Comparison of ENCODE assay signal across 21 cellular contexts in the genomic region with DNA sequence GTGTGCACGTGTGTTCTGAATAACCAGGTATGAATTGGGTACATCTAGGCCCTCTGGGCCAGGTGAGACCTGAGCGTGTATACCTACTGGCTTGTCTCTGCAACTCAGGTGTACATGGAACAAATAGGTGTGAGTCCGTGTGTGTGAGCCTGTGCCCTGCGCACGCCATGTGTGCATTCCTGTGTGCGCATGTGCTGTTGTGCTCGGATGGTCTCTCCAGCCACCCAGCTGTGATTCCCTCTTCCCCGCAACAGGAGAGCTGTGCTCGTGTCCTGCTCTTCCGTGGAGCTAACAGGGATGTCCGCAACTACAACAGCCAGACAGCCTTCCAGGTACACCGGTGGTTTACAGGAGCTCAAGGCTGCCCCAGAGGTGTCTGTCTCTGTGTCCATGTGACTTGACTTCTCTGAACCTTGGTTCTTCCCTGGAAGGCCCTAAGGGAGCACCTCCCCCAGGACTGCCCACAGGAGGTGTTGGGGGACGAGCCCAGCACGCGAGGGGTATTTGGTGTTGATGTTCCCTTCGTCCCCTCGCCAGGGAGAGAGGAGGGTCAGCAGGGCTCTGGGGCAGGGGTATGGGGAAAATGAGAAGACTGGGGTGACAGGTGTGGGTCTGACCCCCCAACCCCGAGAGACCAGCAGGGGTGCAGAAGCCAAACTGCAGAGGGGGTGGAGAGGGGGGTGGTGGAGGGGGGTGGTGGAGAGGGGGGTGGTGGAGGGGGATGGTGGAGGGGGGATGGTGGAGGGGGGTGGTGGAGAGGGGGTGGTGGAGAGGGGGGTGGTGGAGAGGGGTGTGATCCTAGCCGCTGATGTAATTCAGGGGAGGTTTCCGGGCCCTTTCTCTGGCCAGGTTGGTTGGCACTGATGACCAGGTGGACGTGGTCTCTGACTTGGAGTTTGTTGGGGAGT. TPM values are rescaled to one million over a fixed set of nuclear protein-coding genes. Genes with fewer than 3 reads are reported as not detected.
DNase-seq lines count a peak whose midpoint lies in the region; ATAC-seq and TF ChIP-seq lines count a peak whose summit lies in the region.
"Had no signal": no experiment of that assay in that cellular context is flagged by ENCODE, and none has a peak within 500 bp of the region (broad histone marks: within the 10 kb centered on the region; RNA-seq: fewer than 3 reads in every experiment).

No MANE protein-coding gene starts in this region.

- no peaks in the 10 kb centered on the region for H3K36me3 ChIP-seq in ovary
- H3K36me3 ChIP-seq: gastrocnemius medialis, tibial nerve had no signal

- H3K4me1 Mint-ChIP-seq in T-helper 2 cell treated with Interferon-gamma antibody and Interleukin-4, amounts not matched to agents 5 μg/mL and 100 μg/mL, for 36 hours (ENCODE audit: low read depth): no peaks in the 10 kb centered on the region

- H3K4me1 ChIP-seq in ovary (ENCODE audit: insufficient read depth): no peaks in the 10 kb centered on the region
- H3K4me1 ChIP-seq: Caco-2, gastrocnemius medialis, tibial nerve had no signal

- POLR2A ChIA-PET in RWPE1 (lab: Yijun Ruan, JAX; ENCODE audit: low non-redundant PET): no interaction called here

- CTCF ChIA-PET in RWPE1 (lab: Yijun Ruan, JAX): no interaction called here

- DNase-seq in activated CD8-positive, alpha-beta memory T cell treated with anti-CD3 and anti-CD28 coated beads for 24 hours: peak; percentile 51
- DNase-seq in activated CD8-positive, alpha-beta memory T cell treated with anti-CD3 and anti-CD28 coated beads, Interleukin-2, amount 50 U/mL, for 48 hours: no peak
- DNase-seq in RWPE1 (ENCODE audit: low spot score) (no peak), left ventricle myocardium superior (peak; percentile 18), sciatic nerve (ENCODE audit: low spot score) (peak; percentile 32), ovary (no peak)
- no peak for DNase-seq in T-helper 2 cell treated with Interferon-gamma antibody and Interleukin-4, amounts not matched to agents 5 μg/mL and 100 μg/mL, for 36 hours (ENCODE audit: low spot score)
- DNase-seq: activated B cell treated with CpG ODN at 0.5 μM for 24 hours; activated effector memory CD4-positive, alpha-beta T cell treated with Interleukin-2 at 50 U/mL for 16 hours; amniotic stem cell; caudate nucleus; gastrocnemius medialis; GOT3; NCI-H526; SIG-M5 had no signal

- no peaks in the 10 kb centered on the region for H3K9me3 ChIP-seq in ovary
- H3K9me3 ChIP-seq: Caco-2, gastrocnemius medialis, tibial nerve had no signal

- 87 to 90% (median 88%) methylated on average over 21 of the region's 21 CpGs for WGBS in ovary, 3 donors

- H3K27ac ChIP-seq in RWPE1 (peak overlapping the region; percentile 67), ovary (no peak overlapping the region)
- H3K27ac ChIP-seq: tibial nerve had no signal

- TF ChIP-seq CTCF in RWPE1 (conservative IDR thresholded peaks at IDR 0.05; ENCODE audit: low read depth) (no peak), ovary (IDR thresholded peaks at IDR 0.05) (no peak)

- no peak for TF ChIP-seq EP300 in ovary (IDR thresholded peaks at IDR 0.05)

- no peak overlapping the region for H3K4me3 ChIP-seq in ovary
- H3K4me3 ChIP-seq: gastrocnemius medialis, tibial nerve had no signal

- H3K9me3 Mint-ChIP-seq in T-helper 2 cell treated with Interferon-gamma antibody and Interleukin-4, amounts not matched to agents 5 μg/mL and 100 μg/mL, for 36 hours: peaks cover 7% of the 10 kb centered on the region

- H3K27me3 Mint-ChIP-seq in T-helper 2 cell treated with Interferon-gamma antibody and Interleukin-4, amounts not matched to agents 5 μg/mL and 100 μg/mL, for 36 hours (ENCODE audit: low read depth): no peaks in the 10 kb centered on the region
- H3K27me3 Mint-ChIP-seq: activated B cell treated with CpG ODN at 0.5 μM for 24 hours had no signal

- H3K27me3 ChIP-seq in ovary: no peaks in the 10 kb centered on the region
- H3K27me3 ChIP-seq: tibial nerve had no signal

- H3K4me3 Mint-ChIP-seq in T-helper 2 cell treated with Interferon-gamma antibody and Interleukin-4, amounts not matched to agents 5 μg/mL and 100 μg/mL, for 36 hours: no peak overlapping the region
- H3K4me3 Mint-ChIP-seq: activated B cell treated with CpG ODN at 0.5 μM for 24 hours; T-helper 1 cell treated with Interleukin-12 subunit alpha and Interleukin-12 subunit beta and Interleukin-4 antibody, amounts not matched to agents 30 μg/mL and 1 μg/mL, for 36 hours had no signal

- ATAC-seq in left ventricle myocardium superior (no peak), sciatic nerve (no peak), HG03159 (IDR thresholded peaks at IDR 0.05; ENCODE audit: unreplicated experiment) (no peak)
- ATAC-seq: gastrocnemius medialis had no signal

- H3K27ac Mint-ChIP-seq in T-helper 2 cell treated with Interferon-gamma antibody and Interleukin-4, amounts not matched to agents 5 μg/mL and 100 μg/mL, for 36 hours: no peak overlapping the region
- H3K27ac Mint-ChIP-seq: activated B cell treated with CpG ODN at 0.5 μM for 24 hours; T-helper 1 cell treated with Interleukin-12 subunit alpha and Interleukin-12 subunit beta and Interleukin-4 antibody, amounts not matched to agents 30 μg/mL and 1 μg/mL, for 36 hours had no signal

- H3K36me3 Mint-ChIP-seq in T-helper 2 cell treated with Interferon-gamma antibody and Interleukin-4, amounts not matched to agents 5 μg/mL and 100 μg/mL, for 36 hours (ENCODE audit: low read depth): no peaks in the 10 kb centered on the region

- no peak for TF ChIP-seq POLR2A in ovary (IDR thresholded peaks at IDR 0.05)

- intact Hi-C loops in left ventricle myocardium superior (cut with micrococcal nuclease): no loop called here
- intact Hi-C loops in sciatic nerve (cut with DNase I): no loop called here
- intact Hi-C loops in ovary (cut with DNase I): no loop called here

RNA-seq across cellular contexts. Expression of gene SHANK3, which starts 10.7 kb away (rescaled TPM):
- total RNA-seq in left ventricle myocardium superior (22.9 TPM), sciatic nerve (56.6 TPM), ovary (10 to 100 TPM in 2 of 7 donors, 1 to 10 TPM in 5; 2.6 to 23.2 (median 6.2) TPM)
- 1 to 10 TPM; 2.7 to 9.8 TPM for polyA plus RNA-seq in ovary
- total RNA-seq: activated B cell treated with CpG ODN at 0.5 μM for 24 hours had no signal

RNA-seq across cellular contexts. Expression of gene ACR, which starts 54.7 kb away (rescaled TPM):
- not detected for total RNA-seq in left ventricle myocardium superior
- 1.5 TPM for total RNA-seq in sciatic nerve
- total RNA-seq in ovary: 1 to 10 TPM in 1 of 7 donors, under 1 TPM in 2, not detected in 4; 0.25 to 1.3 (median 0.64) TPM
- polyA plus RNA-seq in ovary: under 1 TPM; 0.33 TPM
- total RNA-seq: activated B cell treated with CpG ODN at 0.5 μM for 24 hours, Caco-2, gastrocnemius medialis, mononuclear cell, renal cortical epithelial cell had no signal

RNA-seq across cellular contexts. Expression of gene ARSA, which starts 55.4 kb away (rescaled TPM):
- 22.2 TPM for total RNA-seq in left ventricle myocardium superior
- total RNA-seq in sciatic nerve: 38.1 TPM
- 10 to 100 TPM; 11.9 to 51.6 (median 19.9) TPM for total RNA-seq in ovary
- polyA plus RNA-seq in ovary: 10 to 100 TPM in 1 of 2 donors, 1 to 10 TPM in 1; 2.1 to 13.1 TPM

Comparison
In these comparisons a context has a peak if more than half of its experiments do, and no peak if none do; other contexts are left out.
1. DNase-seq: peak in activated CD8-positive, alpha-beta memory T cell treated with anti-CD3 and anti-CD28 coated beads for 24 hours (single experiment), left ventricle myocardium superior (single experiment) and sciatic nerve (single experiment); none in activated CD8-positive, alpha-beta memory T cell treated with anti-CD3 and anti-CD28 coated beads, Interleukin-2, amount 50 U/mL, for 48 hours (single experiment), RWPE1 (single experiment), T-helper 2 cell treated with Interferon-gamma antibody and Interleukin-4, amounts not matched to agents 5 μg/mL and 100 μg/mL, for 36 hours (single experiment) and ovary (0 of 5).